20 cellular contexts compared by ENCODE assay signal in the genomic region with DNA sequence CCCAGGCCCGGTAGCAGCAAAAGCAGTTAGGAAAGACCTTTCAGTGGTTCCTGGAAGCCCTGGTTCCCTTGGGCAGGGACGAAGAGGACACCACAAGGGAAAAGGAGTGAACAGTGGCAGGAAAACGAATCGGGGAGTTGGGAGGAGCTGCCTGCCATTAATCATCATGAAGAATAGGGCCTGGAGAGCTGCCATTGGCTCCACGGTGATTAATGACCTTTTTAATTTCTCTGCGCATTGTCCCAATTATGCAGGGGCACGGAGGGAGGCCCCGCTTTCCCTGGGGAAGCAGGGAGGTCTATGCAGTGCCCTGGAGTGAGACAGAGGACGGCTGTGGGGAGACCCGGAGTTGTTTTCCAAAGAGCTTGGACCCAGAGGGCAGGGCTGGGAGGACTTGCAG.
"Had no signal": no experiment of that assay in that cellular context is flagged by ENCODE, and none has a peak within 500 bp of the region (broad histone marks: within the 10 kb centered on the region; RNA-seq: fewer than 3 reads in every experiment).

No MANE protein-coding gene starts in this region.

- H3K9me3 Mint-ChIP-seq: dendritic cell treated with granulocyte-macrophage colony-stimulating factor and Interleukin-4, amounts not matched to agents 40 ng/mL and 50 ng/mL, for 4 days; memory B cell; natural killer cell; neural crest cell; type B pancreatic cell had no signal

- H3K36me3 Mint-ChIP-seq: memory B cell; natural killer cell; stimulated activated memory B cell treated with anti-CD40 and anti-IgM and Interleukin-4, amounts not matched to agents 10 μg/mL and 1 μg/mL and 100 μg/mL, for 72 hours; type B pancreatic cell had no signal

- H3K27ac Mint-ChIP-seq: dendritic cell treated with granulocyte-macrophage colony-stimulating factor and Interleukin-4, amounts not matched to agents 40 ng/mL and 50 ng/mL, for 4 days; memory B cell; natural killer cell; stimulated activated memory B cell treated with anti-CD40 and anti-IgM and Interleukin-4, amounts not matched to agents 10 μg/mL and 1 μg/mL and 100 μg/mL, for 72 hours; type B pancreatic cell had no signal

- H3K27me3 Mint-ChIP-seq: dendritic cell treated with granulocyte-macrophage colony-stimulating factor and Interleukin-4, amounts not matched to agents 40 ng/mL and 50 ng/mL, for 4 days had no signal

- DNase-seq: colonic mucosa; effector CD8-positive, alpha-beta T cell; esophagus squamous epithelium; foreskin melanocyte; glutamatergic neuron; heart right ventricle; hippocampal formation; islet precursor cell; natural killer cell; sigmoid colon; stimulated activated CD4-positive, alpha-beta T cell treated with anti-CD3 and anti-CD28 coated beads, Interleukin-4, amount 100 ng/mL, for 4 hours; stimulated activated naive CD8-positive, alpha-beta T cell treated with anti-CD3 and anti-CD28 coated beads, Interleukin-15, Interleukin-2, amounts not matched to agents 100 U/mL and 50 U/mL, for 24 hours; testis; tibial artery had no signal

- H3K4me1 Mint-ChIP-seq: memory B cell; natural killer cell; stimulated activated memory B cell treated with anti-CD40 and anti-IgM and Interleukin-4, amounts not matched to agents 10 μg/mL and 1 μg/mL and 100 μg/mL, for 72 hours had no signal

- ATAC-seq: heart right ventricle; left lobe of liver; natural killer cell; stimulated activated memory B cell treated with anti-CD40 and anti-IgM and Interleukin-4, amounts not matched to agents 10 μg/mL and 1 μg/mL and 100 μg/mL, for 72 hours; stimulated activated naive CD8-positive, alpha-beta T cell treated with anti-CD3 and anti-CD28 coated beads, Interleukin-15, Interleukin-2, amounts not matched to agents 100 U/mL and 50 U/mL, for 24 hours had no signal

- H3K4me3 Mint-ChIP-seq: dendritic cell treated with granulocyte-macrophage colony-stimulating factor and Interleukin-4, amounts not matched to agents 40 ng/mL and 50 ng/mL, for 4 days; memory B cell; natural killer cell; neural crest cell; stimulated activated memory B cell treated with anti-CD40 and anti-IgM and Interleukin-4, amounts not matched to agents 10 μg/mL and 1 μg/mL and 100 μg/mL, for 72 hours; type B pancreatic cell had no signal
